Comparison of ENCODE assay signal across 8 cellular contexts in genomic region chr19:35066691-35067563, GRCh38. TPM values are rescaled to one million over a fixed set of nuclear protein-coding genes. Genes with fewer than 3 reads are reported as not detected.
DNase-seq lines count a peak whose midpoint lies in the region; ATAC-seq and TF ChIP-seq lines count a peak whose summit lies in the region.

No MANE protein-coding gene starts in this region.

- peak; percentile 56 for ATAC-seq in HG02763 (IDR thresholded peaks at IDR 0.05; ENCODE audit: unreplicated experiment)
- ATAC-seq in WTC11: peak; percentile 80
- ATAC-seq in HG02840 (IDR thresholded peaks at IDR 0.05; ENCODE audit: low FRiP score, unreplicated experiment): no peak

- H3K36me3 Mint-ChIP-seq in WTC11 (peaks cover 3% of the 10 kb centered on the region), MCF 10A (ENCODE audit: insufficient read depth, unreplicated experiment) (no peaks in the 10 kb centered on the region), immature natural killer cell (no peaks in the 10 kb centered on the region)

- peaks cover 32% of the 10 kb centered on the region for H3K27me3 Mint-ChIP-seq in WTC11 (ENCODE audit: low read depth)
- H3K27me3 Mint-ChIP-seq in MCF 10A (ENCODE audit: insufficient read depth, unreplicated experiment): no peaks in the 10 kb centered on the region
- H3K27me3 Mint-ChIP-seq in immature natural killer cell (ENCODE audit: low read depth in 3 of 3): peaks cover 2 to 9% (median 3%) of the 10 kb centered on the region in 3 donors

- H3K9me3 Mint-ChIP-seq in WTC11 (peaks cover 8% of the 10 kb centered on the region), MCF 10A (ENCODE audit: unreplicated experiment) (no peaks in the 10 kb centered on the region), immature natural killer cell (peaks cover 0 to 10% (median 2%) of the 10 kb centered on the region in 6 donors)

- H3K4me1 Mint-ChIP-seq in WTC11: peaks cover 26% of the 10 kb centered on the region
- H3K4me1 Mint-ChIP-seq in MCF 10A (ENCODE audit: insufficient read depth, unreplicated experiment): no peaks in the 10 kb centered on the region
- peaks cover 7 to 9% of the 10 kb centered on the region in 2 donors for H3K4me1 Mint-ChIP-seq in immature natural killer cell

- POLR2A ChIA-PET in WTC11 (lab: Charles Lee): interaction anchor here (0.6 to 1.2 kb wide), 8 partner anchors 12 to 87 kb away, joined by 3 to 8 read pairs (median 3); no protein-coding TSS in a partner anchor
- POLR2A ChIA-PET in MCF 10A (lab: Yijun Ruan, JAX): interaction anchor here (0.6 to 2.0 kb wide), 8 partner anchors 31 to 69 kb away, joined by 3 to 7 read pairs (median 4); no protein-coding TSS in a partner anchor

- CTCF ChIA-PET in WTC11 (lab: Charles Lee) (interaction anchor here (0.5 to 3.3 kb wide), 67 partner anchors 9 to 1459 kb away, joined by 3 to 118 read pairs (median 5); partner anchors contain the start of genes FAM187B, FFAR2, FXYD3 and FXYD5), MCF 10A (lab: Yijun Ruan, JAX) (interaction anchor here (0.5 to 3.3 kb wide), 51 partner anchors 9 to 1968 kb away, joined by 3 to 80 read pairs (median 4); partner anchors contain the start of genes FXYD1, FXYD3, HPN and LGI4)

- BruUV-seq in MCF 10A (replicated peaks; lab: Mats Ljungman, UMichigan): no TSS peak

- intact Hi-C loops in MCF 10A (cut with micrococcal nuclease): loop anchor here (1.0 to 10.0 kb wide), 5 partner anchors 22 to 400 kb away; partner anchors contain the start of genes LGI4 and LSR

- DNase-seq in GF-D8 (lab: John Stamatoyannopoulos, UW) (peak; percentile 15), NCI-H2227 treated with DMSO at 0.1 percent for 48 hours (lab: John Stamatoyannopoulos, UW) (peak; percentile 91), WTC11 (ENCODE audit: low spot score) (peak; percentile 99), MCF 10A (ENCODE audit: unreplicated experiment) (peak; percentile 90), immature natural killer cell (peak; percentile 82 to 84 (median 83))
- peak; percentile 86 to 90 for DNase-seq in stimulated activated CD4-positive, alpha-beta T cell treated with anti-CD3 and anti-CD28 coated beads, Interleukin-15, amount 100 ng/mL, for 48 hours (ENCODE audit: low read depth in 2 of 2)

- H3K4me3 Mint-ChIP-seq in WTC11 (peak overlapping the region; percentile 29), MCF 10A (ENCODE audit: unreplicated experiment) (no peak overlapping the region), immature natural killer cell (peak overlapping the region in 1 of 5 donors; percentile 46)

- TF ChIP-seq CTCF in WTC11 (IDR thresholded peaks at IDR 0.05): peak; percentile 92
- TF ChIP-seq CTCF in MCF 10A (IDR thresholded peaks at IDR 0.05; ENCODE audit: unreplicated experiment): peak; percentile 97

- H3K27ac Mint-ChIP-seq in WTC11 (peak overlapping the region; percentile 100), MCF 10A (ENCODE audit: low read depth, unreplicated experiment) (no peak overlapping the region), immature natural killer cell (peak overlapping the region in 4 of 6 donors; percentile 12 to 72 (median 40))

TF ChIP-seq in WTC11, 78 proteins besides CTCF, POLR2A, EP300 and RAD21 (continues in another document):
- TF ChIP-seq, protein P1, sequence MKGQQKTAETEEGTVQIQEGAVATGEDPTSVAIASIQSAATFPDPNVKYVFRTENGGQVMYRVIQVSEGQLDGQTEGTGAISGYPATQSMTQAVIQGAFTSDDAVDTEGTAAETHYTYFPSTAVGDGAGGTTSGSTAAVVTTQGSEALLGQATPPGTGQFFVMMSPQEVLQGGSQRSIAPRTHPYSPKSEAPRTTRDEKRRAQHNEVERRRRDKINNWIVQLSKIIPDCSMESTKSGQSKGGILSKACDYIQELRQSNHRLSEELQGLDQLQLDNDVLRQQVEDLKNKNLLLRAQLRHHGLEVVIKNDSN (CRISPR knock-in tag; IDR thresholded peaks at IDR 0.05): peak; percentile 83
- TF ChIP-seq SP1 (CRISPR knock-in tag; conservative IDR thresholded peaks at IDR 0.05) (peak; percentile 46; the same call in 1 of the 2 replicates), NFYB (CRISPR knock-in tag; conservative IDR thresholded peaks at IDR 0.05; ENCODE audit: low read depth) (peak; percentile 54; the same call in 1 of the 2 replicates), SMAD3 (CRISPR knock-in tag; IDR thresholded peaks at IDR 0.05; ENCODE audit: borderline replicate concordance) (no peak), FOXP4 (CRISPR knock-in tag; IDR thresholded peaks at IDR 0.05) (no peak), ZNF423 (CRISPR knock-in tag; IDR thresholded peaks at IDR 0.05) (0 out of 2 replicates have a peak, but pooled peaks have one; percentile 26), USF2 (CRISPR knock-in tag; IDR thresholded peaks at IDR 0.05) (peak; percentile 88), GTF2I (CRISPR knock-in tag; conservative IDR thresholded peaks at IDR 0.05) (peak; percentile 90), TEAD1 (CRISPR knock-in tag; IDR thresholded peaks at IDR 0.05) (0 out of 2 replicates have a peak, but pooled peaks have one; percentile 29), TCF7 (CRISPR knock-in tag; IDR thresholded peaks at IDR 0.05; ENCODE audit: low read depth) (no peak), ETV6 (CRISPR knock-in tag; IDR thresholded peaks at IDR 0.05) (peak; percentile 79), AFF4 (CRISPR knock-in tag; IDR thresholded peaks at IDR 0.05; ENCODE audit: borderline replicate concordance) (no peak), GABPB1 (CRISPR knock-in tag; IDR thresholded peaks at IDR 0.05) (peak; percentile 41; the same call in 1 of the 2 replicates), ZNF671 (CRISPR knock-in tag; IDR thresholded peaks at IDR 0.05) (no peak), CREM (CRISPR knock-in tag; IDR thresholded peaks at IDR 0.05) (0 out of 2 replicates have a peak, but pooled peaks have one; percentile 65), HMGA2 (CRISPR knock-in tag; IDR thresholded peaks at IDR 0.05) (no peak)
- TF ChIP-seq, protein P2, sequence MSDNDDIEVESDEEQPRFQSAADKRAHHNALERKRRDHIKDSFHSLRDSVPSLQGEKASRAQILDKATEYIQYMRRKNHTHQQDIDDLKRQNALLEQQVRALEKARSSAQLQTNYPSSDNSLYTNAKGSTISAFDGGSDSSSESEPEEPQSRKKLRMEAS (CRISPR knock-in tag; IDR thresholded peaks at IDR 0.05): peak; percentile 64; the same call in 1 of the 2 replicates

RNA-seq across cellular contexts. Expression of gene HPN, which starts 25.4 kb away (rescaled TPM):
- total RNA-seq in WTC11 (2021) (20.8 to 35.5 TPM (median 34.6 TPM) in 3 replicates), MCF 10A (2022) (not detected in 2 replicates)
- polyA plus RNA-seq in immature natural killer cell: not detected

RNA-seq across cellular contexts. Expression of gene SCN1B, which starts 36.7 kb away (rescaled TPM):
- total RNA-seq in WTC11 (2021) (4.4 to 8.0 TPM (median 4.8 TPM) in 3 replicates), MCF 10A (2022) (0.19 and 0.27 TPM in 2 replicates)
- under 1 TPM; 0.27 to 0.83 (median 0.58) TPM for polyA plus RNA-seq in immature natural killer cell

RNA-seq across cellular contexts. Expression of gene FXYD3, which starts 48.7 kb away (rescaled TPM):
- total RNA-seq in WTC11 (2021): 1.0 to 1.8 TPM (median 1.2 TPM) in 3 replicates
- total RNA-seq in MCF 10A (2022): 4.3 and 6.9 TPM in 2 replicates
- polyA plus RNA-seq in immature natural killer cell: not detected

Comparison
In these comparisons a context has a peak if more than half of its experiments do, and no peak if none do; other contexts are left out.
1. DNase-seq: peak in every context shown above with its lines; median percentile 99 in WTC11; 91 in NCI-H2227 treated with DMSO at 0.1 percent for 48 hours; 90 in MCF 10A; 88 in stimulated activated CD4-positive, alpha-beta T cell treated with anti-CD3 and anti-CD28 coated beads, Interleukin-15, amount 100 ng/mL, for 48 hours; 83 in immature natural killer cell; 15 in GF-D8.
2. RNA of gene HPN, which starts 25.4 kb away (total RNA-seq): 20.8 to 35.5 TPM in WTC11; not detected in MCF 10A; every median in the first group is over 10 times any median in the second.